ENCODE assay signal across 8 cellular contexts in the genomic region with DNA sequence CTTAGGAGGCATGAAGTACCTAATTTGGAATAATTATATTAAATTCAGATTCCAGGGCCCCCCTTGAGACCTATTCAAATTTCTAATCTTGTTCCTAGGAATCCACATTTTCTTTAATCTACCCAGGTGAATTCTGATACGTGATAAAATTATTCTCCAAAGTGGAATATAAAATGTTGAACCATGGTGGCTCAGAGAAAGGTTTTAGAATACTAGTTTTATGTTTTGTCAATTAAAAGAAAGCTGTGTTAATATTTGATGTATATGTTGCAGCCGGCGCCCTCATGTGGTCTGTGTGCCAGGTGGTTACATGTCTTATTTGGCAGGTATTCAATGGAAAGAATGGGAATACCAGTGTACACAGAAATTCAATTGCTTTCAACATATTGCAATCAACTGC.
DNase-seq lines count a peak whose midpoint lies in the region; ATAC-seq and TF ChIP-seq lines count a peak whose summit lies in the region.
"Had no signal": no experiment of that assay in that cellular context is flagged by ENCODE, and none has a peak within 500 bp of the region (broad histone marks: within the 10 kb centered on the region; RNA-seq: fewer than 3 reads in every experiment).

No MANE protein-coding gene starts in this region.

- no peak overlapping the region for H3K4me3 Mint-ChIP-seq in neural crest cell
- no peak overlapping the region for H3K4me3 Mint-ChIP-seq in activated T-cell treated with anti-CD3 and anti-CD28 coated beads, Interleukin-2, amount 50 U/mL, for 72 hours

- H3K27me3 Mint-ChIP-seq in neural crest cell (ENCODE audit: low read depth), result no peaks in the 10 kb centered on the region
- H3K27me3 Mint-ChIP-seq in activated T-cell treated with anti-CD3 and anti-CD28 coated beads, Interleukin-2, amount 50 U/mL, for 72 hours (ENCODE audit: low read depth), result no peaks in the 10 kb centered on the region

- H3K9me3 Mint-ChIP-seq in neural crest cell, result no peaks in the 10 kb centered on the region
- H3K9me3 Mint-ChIP-seq in activated T-cell treated with anti-CD3 and anti-CD28 coated beads, Interleukin-2, amount 50 U/mL, for 72 hours, result no peaks in the 10 kb centered on the region

- no peak overlapping the region for H3K9ac ChIP-seq in GM23248

- no peaks in the 10 kb centered on the region for H3K36me3 Mint-ChIP-seq in neural crest cell (ENCODE audit: low read depth)
- no peaks in the 10 kb centered on the region for H3K36me3 Mint-ChIP-seq in activated T-cell treated with anti-CD3 and anti-CD28 coated beads, Interleukin-2, amount 50 U/mL, for 72 hours (ENCODE audit: insufficient read depth in 2 of 2)

- no peak overlapping the region for H3K4me2 ChIP-seq in GM23248 (ENCODE audit: unreplicated experiment)

- no peaks in the 10 kb centered on the region for H3K36me3 ChIP-seq in GM23248 (ENCODE audit: low read depth)

- H3K4me1 ChIP-seq in GM23248 (ENCODE audit: insufficient read depth), result peaks cover 3% of the 10 kb centered on the region; the same call in 1 of the 2 replicates

- H3K27ac ChIP-seq in GM23248, result no peak overlapping the region

- TF ChIP-seq CTCF in neural crest cell (conservative IDR thresholded peaks at IDR 0.05), result peak; percentile 51

- H3K27me3 ChIP-seq in GM23248 (replicated peaks; ENCODE audit: insufficient read depth), result no peaks in the 10 kb centered on the region

- no peaks in the 10 kb centered on the region for H4K20me1 ChIP-seq in GM23248 (ENCODE audit: insufficient read depth)

- DNase-seq in GM23248 (peak; percentile 47), NCI-H1930 (lab: John Stamatoyannopoulos, UW) (peak; percentile 73 to 82), cerebellum (ENCODE audit: low spot score) (peak; percentile 17), neural crest cell (ENCODE audit: low read depth, low spot score) (no peak), activated gamma-delta T cell (lab: John Stamatoyannopoulos, UW) (no peak), NCI-H524 treated with DMSO at 0.1 percent for 48 hours (lab: John Stamatoyannopoulos, UW) (no peak)
- no peak for DNase-seq in activated T-cell treated with anti-CD3 and anti-CD28 coated beads, Interleukin-2, amount 50 U/mL, for 72 hours
- DNase-seq: hypothalamus had no signal

- no peaks in the 10 kb centered on the region for H3F3A ChIP-seq in GM23248 (ENCODE audit: insufficient read depth)

- no peaks in the 10 kb centered on the region for H3K9me3 ChIP-seq in GM23248 (ENCODE audit: low read depth)

- 79 to 80% methylated on average over 3 of the region's 3 CpGs for WGBS in GM23248 (ENCODE audit: low coverage in 1 of 2, low lambda C conversion rate in 2 of 2, missing lambda C conversion rate in 2 of 2), 2 experiments

- no peak for ATAC-seq in activated T-cell treated with anti-CD3 and anti-CD28 coated beads, Interleukin-2, amount 50 U/mL, for 72 hours (replicated peaks in 1 of 2)

- in situ Hi-C loops in GM23248 (cut with MboI), result no loop called here

- H2AFZ ChIP-seq in GM23248, result no peak overlapping the region

- H3K4me3 ChIP-seq in GM23248, result no peak overlapping the region

- no peak overlapping the region for H3K27ac Mint-ChIP-seq in neural crest cell (ENCODE audit: unreplicated experiment)
- H3K27ac Mint-ChIP-seq in activated T-cell treated with anti-CD3 and anti-CD28 coated beads, Interleukin-2, amount 50 U/mL, for 72 hours, result no peak overlapping the region

- H3K4me1 Mint-ChIP-seq in neural crest cell, result no peaks in the 10 kb centered on the region
- no peaks in the 10 kb centered on the region for H3K4me1 Mint-ChIP-seq in activated T-cell treated with anti-CD3 and anti-CD28 coated beads, Interleukin-2, amount 50 U/mL, for 72 hours (ENCODE audit: low read depth)

- no peaks in the 10 kb centered on the region; the same call in none of the 2 replicates for H3K79me2 ChIP-seq in GM23248 (ENCODE audit: insufficient read depth)

- H3K9me2 ChIP-seq in GM23248 (ENCODE audit: insufficient read depth), result no peaks in the 10 kb centered on the region

Comparison
In these comparisons a context has a peak if more than half of its experiments do, and no peak if none do; other contexts are left out.
1. DNase-seq: peak in GM23248 (single experiment), NCI-H1930 (2 of 2) and cerebellum (single experiment); none in neural crest cell (single experiment), activated T-cell treated with anti-CD3 and anti-CD28 coated beads, Interleukin-2, amount 50 U/mL, for 72 hours (0 of 2), activated gamma-delta T cell (single experiment) and NCI-H524 treated with DMSO at 0.1 percent for 48 hours (single experiment).